Comparison of ENCODE assay signal across 16 cellular contexts in genomic region chr1:234542211-234542850, GRCh38.
A peak's percentile ranks its signal among the peaks of the same experiment; 100 is the strongest.
DNase-seq lines count a peak whose midpoint lies in the region; ATAC-seq, FAIRE-seq and TF ChIP-seq lines count a peak whose summit lies in the region.
"Had no signal": no experiment of that assay in that cellular context is flagged by ENCODE, and none has a peak within 500 bp of the region (broad histone marks: within the 10 kb centered on the region; RNA-seq: fewer than 3 reads in every experiment).

No MANE protein-coding gene starts in this region.

- H3K36me3 ChIP-seq in right atrium auricular region (no peaks in the 10 kb centered on the region), esophagus squamous epithelium (no peaks in the 10 kb centered on the region), uterus (no peaks in the 10 kb centered on the region)

- ATAC-seq in Right ventricle myocardium inferior (no peak), GM19467 (IDR thresholded peaks at IDR 0.05; ENCODE audit: unreplicated experiment) (no peak)
- ATAC-seq: activated CD8-positive, alpha-beta T cell treated with anti-CD3 and anti-CD28 coated beads, Interleukin-2, amount 10 ng/mL, durations not matched to agents 7 days and 5 days had no signal

- peaks cover 0 to 86% of the 10 kb centered on the region in 2 donors for H3K4me1 ChIP-seq in right atrium auricular region
- H3K4me1 ChIP-seq in esophagus squamous epithelium = peaks cover 44 to 86% (median 58%) of the 10 kb centered on the region in 3 donors
- H3K4me1 ChIP-seq in uterus = peaks cover 28 to 42% of the 10 kb centered on the region in 2 donors

- H3K9me3 ChIP-seq in right atrium auricular region (no peaks in the 10 kb centered on the region), esophagus squamous epithelium (no peaks in the 10 kb centered on the region), uterus (no peaks in the 10 kb centered on the region)

- TF ChIP-seq POLR2A in esophagus squamous epithelium (IDR thresholded peaks at IDR 0.05) (no peak), uterus (IDR thresholded peaks at IDR 0.05) (no peak)

- TF ChIP-seq CTCF in right atrium auricular region (IDR thresholded peaks at IDR 0.05) (no peak), esophagus squamous epithelium (IDR thresholded peaks at IDR 0.05) (no peak), neural crest cell (conservative IDR thresholded peaks at IDR 0.05) (no peak), uterus (IDR thresholded peaks at IDR 0.05) (no peak)

- H3K27me3 ChIP-seq in right atrium auricular region = no peaks in the 10 kb centered on the region
- no peaks in the 10 kb centered on the region for H3K27me3 ChIP-seq in esophagus squamous epithelium
- H3K27me3 ChIP-seq in uterus = no peaks in the 10 kb centered on the region

- no peak for FAIRE-seq in urothelium cell line (lab: Jason Lieb, UNC)
- FAIRE-seq: colon, GM12891, islet of Langerhans had no signal

- no peak overlapping the region for H3K4me3 Mint-ChIP-seq in neural crest cell
- H3K4me3 Mint-ChIP-seq: activated CD8-positive, alpha-beta T cell treated with anti-CD3 and anti-CD28 coated beads, Interleukin-2, amount 10 ng/mL, durations not matched to agents 7 days and 5 days; activated T-helper 1 cell treated with anti-CD3 and anti-CD28 coated beads, Interleukin-12 subunit alpha, Interleukin-12 subunit beta, Interleukin-2, Interleukin-4 antibody, amounts not matched to agents 30 ng/mL and 10 ng/mL and 1 ng/mL, durations not matched to agents 14 hours and 24 hours and 36 hours had no signal

- H3K36me3 Mint-ChIP-seq in neural crest cell (ENCODE audit: low read depth) = no peaks in the 10 kb centered on the region

- H3K4me3 ChIP-seq in right atrium auricular region (no peak overlapping the region), esophagus squamous epithelium (no peak overlapping the region), uterus (no peak overlapping the region)

- no peaks in the 10 kb centered on the region for H3K9me3 Mint-ChIP-seq in neural crest cell
- H3K9me3 Mint-ChIP-seq: activated T-helper 1 cell treated with anti-CD3 and anti-CD28 coated beads, Interleukin-12 subunit alpha, Interleukin-12 subunit beta, Interleukin-2, Interleukin-4 antibody, amounts not matched to agents 30 ng/mL and 10 ng/mL and 1 ng/mL, durations not matched to agents 14 hours and 24 hours and 36 hours had no signal

- peaks cover 54% of the 10 kb centered on the region for H3K4me1 Mint-ChIP-seq in neural crest cell

- DNase-seq in right atrium auricular region (ENCODE audit: low spot score) = no peak
- no peak for DNase-seq in Right ventricle myocardium inferior (ENCODE audit: missing footprints)
- no peak for DNase-seq in esophagus squamous epithelium (lab: John Stamatoyannopoulos, UW)
- no peak for DNase-seq in neural crest cell (ENCODE audit: low read depth, low spot score)
- peak in 1 of 2 donors; percentile 24 for DNase-seq in uterus
- no peak for DNase-seq in urothelium cell line (ENCODE audit: low spot score)
- no peak for DNase-seq in HT-29 (ENCODE audit: low spot score)
- DNase-seq: activated CD8-positive, alpha-beta T cell treated with anti-CD3 and anti-CD28 coated beads, Interleukin-2, amount 10 ng/mL, durations not matched to agents 7 days and 5 days; KBM-7; NCI-H1048; NCI-H774 had no signal

- H3K27ac ChIP-seq in right atrium auricular region = peak overlapping the region; percentile 89 to 99
- peak overlapping the region in 3 of 4 donors; percentile 41 to 99 (median 98) for H3K27ac ChIP-seq in esophagus squamous epithelium
- peak overlapping the region; percentile 85 to 93 for H3K27ac ChIP-seq in uterus

- intact Hi-C loops in Right ventricle myocardium inferior (cut with DNase I) = loop anchor here (5.0 kb wide), 1 partner anchor 40 kb away; no protein-coding TSS in a partner anchor
- intact Hi-C loops in esophagus squamous epithelium (cut with DNase I) = no loop called here
- intact Hi-C loops in uterus (cut with DNase I; ENCODE audit: low total_unique reads) = no loop called here

- H3K27ac Mint-ChIP-seq in neural crest cell (ENCODE audit: unreplicated experiment) = peak overlapping the region; percentile 31
- H3K27ac Mint-ChIP-seq: activated CD8-positive, alpha-beta T cell treated with anti-CD3 and anti-CD28 coated beads, Interleukin-2, amount 10 ng/mL, durations not matched to agents 7 days and 5 days; activated T-helper 1 cell treated with anti-CD3 and anti-CD28 coated beads, Interleukin-12 subunit alpha, Interleukin-12 subunit beta, Interleukin-2, Interleukin-4 antibody, amounts not matched to agents 30 ng/mL and 10 ng/mL and 1 ng/mL, durations not matched to agents 14 hours and 24 hours and 36 hours had no signal

- WGBS in esophagus squamous epithelium, 2 donors = 73 to 90% methylated on average over 11 to 13 of the region's 13 CpGs

- H3K27me3 Mint-ChIP-seq in neural crest cell (ENCODE audit: low read depth) = no peaks in the 10 kb centered on the region
